In the genomic region with DNA sequence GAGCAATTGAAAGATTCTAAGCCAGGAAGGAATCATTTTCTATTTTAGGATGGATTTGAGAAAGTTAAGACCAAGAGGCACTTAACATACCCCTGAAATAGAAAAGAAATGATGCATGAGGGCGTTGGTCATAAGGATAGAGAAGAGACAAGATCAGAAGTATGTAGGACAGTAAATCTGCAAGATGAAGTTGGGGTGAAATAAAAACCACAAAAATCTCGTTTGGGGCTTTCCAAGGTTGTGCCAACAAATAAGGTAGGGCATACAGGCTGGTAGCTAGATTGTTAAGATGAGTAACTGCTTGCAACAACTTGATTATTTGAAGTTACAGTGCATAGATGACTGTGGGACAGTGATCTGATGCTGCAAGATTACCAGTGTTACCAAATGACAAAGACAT, we compare ENCODE assay signal across 15 cellular contexts. TPM values are rescaled to one million over a fixed set of nuclear protein-coding genes. Genes with fewer than 3 reads are reported as not detected.
DNase-seq lines count a peak whose midpoint lies in the region; ATAC-seq and TF ChIP-seq lines count a peak whose summit lies in the region.
"Had no signal": no experiment of that assay in that cellular context is flagged by ENCODE, and none has a peak within 500 bp of the region (broad histone marks: within the 10 kb centered on the region; RNA-seq: fewer than 3 reads in every experiment).

No MANE protein-coding gene starts in this region.

- no peaks in the 10 kb centered on the region for H3F3A ChIP-seq in PC-3 (ENCODE audit: low read length, unreplicated experiment)

- peaks cover 36% of the 10 kb centered on the region for H3K4me1 ChIP-seq in PC-3 (ENCODE audit: insufficient read depth, low read length)

- H3K4me3 ChIP-seq in PC-3 (ENCODE audit: low read length): no peak overlapping the region
- H3K4me3 ChIP-seq in epithelial cell of esophagus (ENCODE audit: low read length): no peak overlapping the region
- H3K4me3 ChIP-seq: hepatocyte, lower lobe of right lung, MG63 had no signal

- CTCF ChIA-PET in PC-3 (lab: Charles Lee): no interaction called here

- H3K9me3 ChIP-seq in PC-3 (ENCODE audit: low read length): no peaks in the 10 kb centered on the region
- H3K9me3 ChIP-seq: lower lobe of right lung, MG63 had no signal

- ATAC-seq in natural killer cell treated with Interleukin-12 subunit alpha and Interleukin-12 subunit beta and Interleukin-15 and Interleukin-18, amount 100 ng/mL, for 72 hours: no peak
- no peak for ATAC-seq in natural killer cell
- ATAC-seq in PC-3: no peak
- ATAC-seq in stimulated activated naive CD8-positive, alpha-beta T cell treated with anti-CD3 and anti-CD28 coated beads, Interleukin-15, amount 100 ng/mL, for 72 hours: peak; percentile 66
- no peak for ATAC-seq in GM21825 (IDR thresholded peaks at IDR 0.05; ENCODE audit: unreplicated experiment)
- ATAC-seq: lower lobe of right lung had no signal

- no peaks in the 10 kb centered on the region for H3K9me2 ChIP-seq in PC-3 (replicated peaks; ENCODE audit: low read length)

- POLR2A ChIA-PET in PC-3 (lab: Charles Lee; ENCODE audit: unreplicated experiment): no interaction called here

- no peaks in the 10 kb centered on the region for H3K9me3 Mint-ChIP-seq in natural killer cell treated with Interleukin-12 subunit alpha and Interleukin-12 subunit beta and Interleukin-15 and Interleukin-18, amount 100 ng/mL, for 72 hours
- no peaks in the 10 kb centered on the region for H3K9me3 Mint-ChIP-seq in natural killer cell
- H3K9me3 Mint-ChIP-seq in stimulated activated naive CD8-positive, alpha-beta T cell treated with anti-CD3 and anti-CD28 coated beads, Interleukin-15, amount 100 ng/mL, for 72 hours: no peaks in the 10 kb centered on the region

- TF ChIP-seq CTCF in natural killer cell (IDR thresholded peaks at IDR 0.05): no peak
- no peak for TF ChIP-seq CTCF in PC-3 (conservative IDR thresholded peaks at IDR 0.05; ENCODE audit: low read depth, low read length)
- TF ChIP-seq CTCF in epithelial cell of esophagus (IDR thresholded peaks at IDR 0.05; ENCODE audit: insufficient read depth, low read depth, low read length, missing control alignments): no peak

- H3K27ac ChIP-seq in PC-3 (ENCODE audit: low read length): no peak overlapping the region
- H3K27ac ChIP-seq: hepatocyte, HL-60, lower lobe of right lung had no signal

- H3K36me3 ChIP-seq in PC-3 (ENCODE audit: low read depth, low read length): peaks cover 7% of the 10 kb centered on the region; the same call in 1 of the 2 replicates

- H3K36me3 Mint-ChIP-seq in natural killer cell treated with Interleukin-12 subunit alpha and Interleukin-12 subunit beta and Interleukin-15 and Interleukin-18, amount 100 ng/mL, for 72 hours: peaks cover 8% of the 10 kb centered on the region
- H3K36me3 Mint-ChIP-seq in natural killer cell: peaks cover 6% of the 10 kb centered on the region

- H4K20me1 ChIP-seq in PC-3 (ENCODE audit: low read length): peaks cover 10% of the 10 kb centered on the region; the same call in 1 of the 2 replicates

- H3K4me3 Mint-ChIP-seq in natural killer cell treated with Interleukin-12 subunit alpha and Interleukin-12 subunit beta and Interleukin-15 and Interleukin-18, amount 100 ng/mL, for 72 hours: peak overlapping the region; percentile 30
- H3K4me3 Mint-ChIP-seq in natural killer cell: no peak overlapping the region
- H3K4me3 Mint-ChIP-seq in stimulated activated naive CD8-positive, alpha-beta T cell treated with anti-CD3 and anti-CD28 coated beads, Interleukin-15, amount 100 ng/mL, for 72 hours: peak overlapping the region in 1 of 2 donors; percentile 62

- peaks cover 0 to 3% of the 10 kb centered on the region in 2 donors for H3K27me3 Mint-ChIP-seq in natural killer cell treated with Interleukin-12 subunit alpha and Interleukin-12 subunit beta and Interleukin-15 and Interleukin-18, amount 100 ng/mL, for 72 hours
- no peaks in the 10 kb centered on the region for H3K27me3 Mint-ChIP-seq in natural killer cell (ENCODE audit: low read depth in 2 of 2)
- no peaks in the 10 kb centered on the region for H3K27me3 Mint-ChIP-seq in stimulated activated naive CD8-positive, alpha-beta T cell treated with anti-CD3 and anti-CD28 coated beads, Interleukin-15, amount 100 ng/mL, for 72 hours

- H3K27me3 ChIP-seq in PC-3 (ENCODE audit: low read length): no peaks in the 10 kb centered on the region
- H3K27me3 ChIP-seq: hepatocyte, MG63 had no signal

- no peak overlapping the region for H3K4me2 ChIP-seq in PC-3 (ENCODE audit: low read length)
- H3K4me2 ChIP-seq: hepatocyte had no signal

- H3K4me1 Mint-ChIP-seq in natural killer cell treated with Interleukin-12 subunit alpha and Interleukin-12 subunit beta and Interleukin-15 and Interleukin-18, amount 100 ng/mL, for 72 hours (ENCODE audit: low read depth in 2 of 2): peaks cover 25 to 32% of the 10 kb centered on the region in 2 donors
- H3K4me1 Mint-ChIP-seq in natural killer cell: peaks cover 22 to 30% of the 10 kb centered on the region in 2 donors
- peaks cover 35% of the 10 kb centered on the region for H3K4me1 Mint-ChIP-seq in stimulated activated naive CD8-positive, alpha-beta T cell treated with anti-CD3 and anti-CD28 coated beads, Interleukin-15, amount 100 ng/mL, for 72 hours

- H3K9ac ChIP-seq in PC-3 (ENCODE audit: low read length): no peak overlapping the region

- TSS peak; percentile 0 for BruUV-seq in PC-3 (replicated peaks; lab: Mats Ljungman, UMichigan)

- peak overlapping the region; percentile 2 to 10 for H3K27ac Mint-ChIP-seq in natural killer cell treated with Interleukin-12 subunit alpha and Interleukin-12 subunit beta and Interleukin-15 and Interleukin-18, amount 100 ng/mL, for 72 hours
- peak overlapping the region in 1 of 2 donors; percentile 53 for H3K27ac Mint-ChIP-seq in natural killer cell
- peak overlapping the region in 1 of 2 donors; percentile 96 for H3K27ac Mint-ChIP-seq in stimulated activated naive CD8-positive, alpha-beta T cell treated with anti-CD3 and anti-CD28 coated beads, Interleukin-15, amount 100 ng/mL, for 72 hours

- H2AFZ ChIP-seq in PC-3 (ENCODE audit: low read length): no peak overlapping the region
- H2AFZ ChIP-seq: hepatocyte had no signal

- peaks cover 31% of the 10 kb centered on the region for H3K79me2 ChIP-seq in PC-3 (ENCODE audit: low read length)

- intact Hi-C loops in natural killer cell (cut with micrococcal nuclease) (no loop called here), PC-3 (cut with micrococcal nuclease) (loop anchor here (10.0 kb wide), 1 partner anchor 129 kb away; a partner anchor contains a TSS)

- DNase-seq in natural killer cell treated with Interleukin-12 subunit alpha and Interleukin-12 subunit beta and Interleukin-15 and Interleukin-18, amount 100 ng/mL, for 72 hours (ENCODE audit: low spot score): no peak
- DNase-seq in natural killer cell (no peak), PC-3 (no peak), epithelial cell of esophagus (ENCODE audit: low read depth) (peak; percentile 71), NK-92 (lab: John Stamatoyannopoulos, UW; ENCODE audit: unreplicated experiment) (no peak), ureter (ENCODE audit: low spot score) (no peak)
- peak; percentile 14 to 43 for DNase-seq in stimulated activated naive CD8-positive, alpha-beta T cell treated with anti-CD3 and anti-CD28 coated beads, Interleukin-15, amount 100 ng/mL, for 72 hours
- DNase-seq: C1 segment of cervical spinal cord, lower lobe of right lung, MG63, NCI-H345, T-helper 9 cell had no signal

RNA-seq across cellular contexts. Expression of a gene that starts 2.6 kb away (rescaled TPM):
- total RNA-seq in natural killer cell treated with Interleukin-12 subunit alpha and Interleukin-12 subunit beta and Interleukin-15 and Interleukin-18, amount 100 ng/mL, for 72 hours: 10 to 100 TPM; 31.8 to 46.8 TPM
- total RNA-seq in natural killer cell (10 to 100 TPM; 92.0 to 93.8 (median 93.3) TPM), PC-3 (2014; rRNA removed) (25.1 and 29.3 TPM in 2 replicates), ureter (63.9 TPM)

RNA-seq across cellular contexts. Expression of a gene that starts 32.8 kb away (rescaled TPM):
- total RNA-seq in natural killer cell treated with Interleukin-12 subunit alpha and Interleukin-12 subunit beta and Interleukin-15 and Interleukin-18, amount 100 ng/mL, for 72 hours: 100 to 1,000 TPM; 229 to 323 TPM
- 100 to 1,000 TPM; 187 to 228 (median 219) TPM for total RNA-seq in natural killer cell
- 335 and 338 TPM in 2 replicates for total RNA-seq in PC-3 (2014; rRNA removed)
- 225 TPM for total RNA-seq in ureter

Comparison
In these comparisons a context has a peak if more than half of its experiments do, and no peak if none do; other contexts are left out.
1. DNase-seq: peak in epithelial cell of esophagus (single experiment) and stimulated activated naive CD8-positive, alpha-beta T cell treated with anti-CD3 and anti-CD28 coated beads, Interleukin-15, amount 100 ng/mL, for 72 hours (2 of 2); none in natural killer cell treated with Interleukin-12 subunit alpha and Interleukin-12 subunit beta and Interleukin-15 and Interleukin-18, amount 100 ng/mL, for 72 hours (single experiment), natural killer cell (single experiment), PC-3 (single experiment), NK-92 (single experiment) and ureter (single experiment).